ENCODE assay signal across 8 cellular contexts in genomic region chr14:65412189-65412846, GRCh38. TPM values are rescaled to one million over a fixed set of nuclear protein-coding genes. Genes with fewer than 3 reads are reported as not detected.
A peak's percentile ranks its signal among the peaks of the same experiment; 100 is the strongest.
DNase-seq lines count a peak whose midpoint lies in the region; ATAC-seq and TF ChIP-seq lines count a peak whose summit lies in the region.

FUT8 (plus strand) TSS chr14:65412730; CDS start chr14:65561564, 148,834 bp downstream.

- no peaks in the 10 kb centered on the region for H3K9me3 ChIP-seq in mucosa of descending colon

- H3K4me3 ChIP-seq in Jurkat, Clone E6-1 (ENCODE audit: low read length), result peak within 1 kb of the TSS; percentile 67
- H3K4me3 ChIP-seq in mucosa of descending colon, result peak within 1 kb of the TSS; percentile 45

- intact Hi-C loops in mucosa of descending colon (cut with DNase I, micrococcal nuclease), result loop anchor here (10.0 kb wide), 2 partner anchors 188 to 412 kb away; no protein-coding TSS in a partner anchor

- ATAC-seq in GM21619 (IDR thresholded peaks at IDR 0.05; ENCODE audit: unreplicated experiment) (peak; percentile 60), mucosa of descending colon (peak; percentile 90)

- H3K27ac ChIP-seq in epithelial cell of prostate, result peak within 1 kb of the TSS; percentile 72

- H3K4me1 ChIP-seq in mucosa of descending colon (ENCODE audit: low read depth), result peaks cover 4% of the 10 kb centered on the region

- H3K36me3 ChIP-seq in mucosa of descending colon (ENCODE audit: low read depth), result no peaks in the 10 kb centered on the region

- DNase-seq in DMS53 treated with DMSO at 0.1 percent for 48 hours (lab: John Stamatoyannopoulos, UW; ENCODE audit: unreplicated experiment), result peak; percentile 79
- DNase-seq in Jurkat, Clone E6-1 (ENCODE audit: low read depth, low spot score), result peak; percentile 93
- DNase-seq in OCI-M2 (lab: John Stamatoyannopoulos, UW; ENCODE audit: unreplicated experiment), result peak; percentile 67
- DNase-seq in activated T-cell treated with anti-CD3 and anti-CD28 coated beads for 48 hours (ENCODE audit: low read depth), result peak; percentile 95
- DNase-seq in epithelial cell of prostate (ENCODE audit: low read depth, low spot score), result peak; percentile 84
- peak; percentile 95 to 98 (median 96) for DNase-seq in mucosa of descending colon
- peak; percentile 95 for DNase-seq in stimulated activated CD8-positive, alpha-beta memory T cell treated with anti-CD3 and anti-CD28 coated beads, Interleukin-4, amount 100 ng/mL, for 24 hours (ENCODE audit: low read depth)

- TF ChIP-seq CTCF in mucosa of descending colon (IDR thresholded peaks at IDR 0.05), result peak; percentile 49

RNA-seq across cellular contexts. Expression of gene FUT8, which starts in this region (rescaled TPM):
- polyA plus RNA-seq in Jurkat, Clone E6-1 (2012; ENCODE audit: insufficient read depth, insufficient read length), result 41.8 TPM
- 10 to 100 TPM; 24.7 to 38.1 (median 32.2) TPM for total RNA-seq in mucosa of descending colon

Comparison
In these comparisons a context has a peak if more than half of its experiments do, and no peak if none do; other contexts are left out.
1. Peak in every context shown above with its lines: DNase-seq, ATAC-seq, H3K4me3 ChIP-seq and H3K27ac ChIP-seq.